25 cellular contexts compared by ENCODE assay signal in the genomic region with DNA sequence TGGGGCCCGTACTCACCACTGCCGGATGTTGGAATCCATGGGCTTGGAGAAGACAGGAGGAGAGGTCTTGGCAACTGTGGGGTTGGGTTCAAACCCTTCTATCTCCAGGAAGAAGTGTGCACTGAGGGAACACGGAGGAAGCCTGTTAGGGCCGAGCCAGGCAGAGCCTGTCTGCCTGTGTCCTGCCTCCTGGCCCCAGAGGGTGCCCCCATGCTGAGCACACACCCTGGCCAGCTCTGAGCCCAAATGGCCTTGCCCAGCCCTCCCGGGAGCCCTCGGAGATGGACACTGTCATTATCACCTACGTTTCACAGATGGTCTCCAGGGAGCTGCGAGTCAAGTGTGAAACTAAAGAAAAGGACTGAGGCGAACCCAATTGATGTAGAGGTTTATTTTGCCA.
"Had no signal": no experiment of that assay in that cellular context is flagged by ENCODE, and none has a peak within 500 bp of the region (broad histone marks: within the 10 kb centered on the region; RNA-seq: fewer than 3 reads in every experiment).

No MANE protein-coding gene starts in this region.

- H3K27ac Mint-ChIP-seq: naive thymus-derived CD8-positive, alpha-beta T cell; stimulated activated naive B cell treated with anti-CD40 and anti-IgM and Interleukin-4, amounts not matched to agents 10 μg/mL and 1 μg/mL and 100 μg/mL, for 72 hours; type B pancreatic cell had no signal

- H3K27me3 ChIP-seq: left lung, pancreas, tibial nerve, uterus had no signal

- H3K27me3 Mint-ChIP-seq: stimulated activated naive CD8-positive, alpha-beta T cell treated with anti-CD3 and anti-CD28 coated beads, Interleukin-15, amount 100 ng/mL, for 72 hours had no signal

- H3K9me3 Mint-ChIP-seq: type B pancreatic cell had no signal

- H3K4me1 Mint-ChIP-seq: stimulated activated naive B cell treated with anti-CD40 and anti-IgM and Interleukin-4, amounts not matched to agents 10 μg/mL and 1 μg/mL and 100 μg/mL, for 72 hours had no signal

- H3K36me3 Mint-ChIP-seq: naive thymus-derived CD8-positive, alpha-beta T cell; stimulated activated naive B cell treated with anti-CD40 and anti-IgM and Interleukin-4, amounts not matched to agents 10 μg/mL and 1 μg/mL and 100 μg/mL, for 72 hours; type B pancreatic cell had no signal

- H3K36me3 ChIP-seq: left lung, lower lobe of right lung, pancreas, prostate gland, tibial nerve, uterus had no signal

- H3K4me3 Mint-ChIP-seq: naive thymus-derived CD8-positive, alpha-beta T cell; neural crest cell; stimulated activated naive B cell treated with anti-CD40 and anti-IgM and Interleukin-4, amounts not matched to agents 10 μg/mL and 1 μg/mL and 100 μg/mL, for 72 hours; stimulated activated naive CD8-positive, alpha-beta T cell treated with anti-CD3 and anti-CD28 coated beads, Interleukin-15, amount 100 ng/mL, for 72 hours; type B pancreatic cell had no signal

- H3K27ac ChIP-seq: left lung, lower lobe of right lung, pancreas, prostate gland, skin epidermis, tibial nerve, uterus had no signal

- ATAC-seq: left colon; left lung; lower lobe of right lung; naive thymus-derived CD8-positive, alpha-beta T cell; pancreas; right cardiac atrium; sciatic nerve; stimulated activated naive B cell treated with anti-CD40 and anti-IgM and Interleukin-4, amounts not matched to agents 10 μg/mL and 1 μg/mL and 100 μg/mL, for 72 hours; stimulated activated naive CD8-positive, alpha-beta T cell treated with anti-CD3 and anti-CD28 coated beads, Interleukin-15, amount 100 ng/mL, for 72 hours had no signal

- H3K4me3 ChIP-seq: left lung, lower lobe of right lung, pancreas, prostate gland, skin epidermis, tibial nerve, uterus had no signal

- H3K4me1 ChIP-seq: left lung, lower lobe of right lung, pancreas, prostate gland, tibial nerve, uterus had no signal

- DNase-seq: head of caudate nucleus; hippocampal formation; left colon; left lung; lower lobe of right lung; mammary epithelial cell; mesenchymal stem cell; naive thymus-derived CD8-positive, alpha-beta T cell; pancreas; retina; right cardiac atrium; stimulated activated CD4-positive, alpha-beta T cell treated with anti-CD3 and anti-CD28 coated beads, Interleukin-12 subunit alpha, Interleukin-12 subunit beta, amount 100 ng/mL, for 4 hours; stimulated activated CD4-positive, alpha-beta T cell treated with anti-CD3 and anti-CD28 coated beads, Interleukin-15, amount 100 ng/mL, for 24 hours; stimulated activated CD4-positive, alpha-beta T cell treated with anti-CD3 and anti-CD28 coated beads, Interleukin-2, amount 100 ng/mL, for 24 hours; stimulated activated CD4-positive, alpha-beta T cell treated with anti-CD3 and anti-CD28 coated beads, Interleukin-4, amount 100 ng/mL, for 1 hour; stimulated activated naive B cell treated with anti-CD40 and anti-IgM and Interleukin-4, amounts not matched to agents 10 μg/mL and 1 μg/mL and 100 μg/mL, for 72 hours; stimulated activated naive CD8-positive, alpha-beta T cell treated with anti-CD3 and anti-CD28 coated beads, Interleukin-15, amount 100 ng/mL, for 72 hours; substantia nigra; uterus had no signal

- H3K9me3 ChIP-seq: left lung, lower lobe of right lung, pancreas, prostate gland, tibial nerve, uterus had no signal
